Comparison of ENCODE assay signal across 1 cellular context in genomic region chrX:307261-308111, GRCh38.
TF ChIP-seq lines count a peak whose summit lies in the region.

No MANE protein-coding gene starts in this region.

TF ChIP-seq in GM12878, 131 proteins besides CTCF, POLR2A, EP300 and RAD21 (continued from another document):
- TF ChIP-seq ZNF687 (IDR thresholded peaks at IDR 0.05) = no peak
- no peak for TF ChIP-seq SUPT20H (IDR thresholded peaks at IDR 0.05; ENCODE audit: borderline replicate concordance, control insufficient read depth, low read depth, low read length)
- TF ChIP-seq HDAC2 (IDR thresholded peaks at IDR 0.05) = no peak
- no peak for TF ChIP-seq EED (IDR thresholded peaks at IDR 0.05; ENCODE audit: low read depth)
- TF ChIP-seq SREBF1 (IDR thresholded peaks at IDR 0.05; ENCODE audit: low read length) = no peak
- TF ChIP-seq ZSCAN29 (IDR thresholded peaks at IDR 0.05) = no peak
- no peak for TF ChIP-seq RBBP5 (conservative IDR thresholded peaks at IDR 0.05)
- TF ChIP-seq SMC3 (IDR thresholded peaks at IDR 0.05; ENCODE audit: borderline replicate concordance, low read length) = no peak
- TF ChIP-seq SREBF2 (IDR thresholded peaks at IDR 0.05; ENCODE audit: low read length) = no peak
- TF ChIP-seq EZH2 (IDR thresholded peaks at IDR 0.05; ENCODE audit: borderline replicate concordance, control insufficient read depth, low read depth, low read length) = no peak
- TF ChIP-seq ZNF207 (IDR thresholded peaks at IDR 0.05; ENCODE audit: borderline replicate concordance) = no peak
- no peak for TF ChIP-seq NR2F1 (conservative IDR thresholded peaks at IDR 0.05)
- TF ChIP-seq, protein P1, sequence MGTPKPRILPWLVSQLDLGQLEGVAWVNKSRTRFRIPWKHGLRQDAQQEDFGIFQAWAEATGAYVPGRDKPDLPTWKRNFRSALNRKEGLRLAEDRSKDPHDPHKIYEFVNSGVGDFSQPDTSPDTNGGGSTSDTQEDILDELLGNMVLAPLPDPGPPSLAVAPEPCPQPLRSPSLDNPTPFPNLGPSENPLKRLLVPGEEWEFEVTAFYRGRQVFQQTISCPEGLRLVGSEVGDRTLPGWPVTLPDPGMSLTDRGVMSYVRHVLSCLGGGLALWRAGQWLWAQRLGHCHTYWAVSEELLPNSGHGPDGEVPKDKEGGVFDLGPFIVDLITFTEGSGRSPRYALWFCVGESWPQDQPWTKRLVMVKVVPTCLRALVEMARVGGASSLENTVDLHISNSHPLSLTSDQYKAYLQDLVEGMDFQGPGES (IDR thresholded peaks at IDR 0.05) = no peak
- TF ChIP-seq STAT3 (IDR thresholded peaks at IDR 0.05; ENCODE audit: low read depth, low read length) = no peak
